Comparison of ENCODE assay signal across 9 cellular contexts in the genomic region with DNA sequence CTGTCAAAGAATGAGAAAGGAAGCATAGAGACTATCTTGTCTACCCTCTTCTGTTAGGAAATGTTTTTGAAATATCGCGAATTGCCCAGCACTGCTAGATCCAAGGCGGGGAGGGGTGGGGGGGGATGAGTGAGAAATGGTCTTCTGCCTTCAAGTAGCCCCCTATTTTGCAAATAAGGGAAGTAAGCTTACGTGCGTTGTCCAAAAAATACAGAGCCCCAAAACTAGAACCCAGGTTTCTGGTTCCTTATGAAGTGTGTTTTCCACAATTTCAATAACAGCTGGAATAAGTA. TPM values are rescaled to one million over a fixed set of nuclear protein-coding genes. Genes with fewer than 3 reads are reported as not detected.
A peak's percentile ranks its signal among the peaks of the same experiment; 100 is the strongest.
DNase-seq lines count a peak whose midpoint lies in the region; ATAC-seq and TF ChIP-seq lines count a peak whose summit lies in the region.
"Had no signal": no experiment of that assay in that cellular context is flagged by ENCODE, and none has a peak within 500 bp of the region (broad histone marks: within the 10 kb centered on the region; RNA-seq: fewer than 3 reads in every experiment).

No MANE protein-coding gene starts in this region.

- H3K79me2 ChIP-seq in SK-N-SH (ENCODE audit: insufficient read depth), result peaks cover 40% of the 10 kb centered on the region

- H3K4me2 ChIP-seq in SK-N-SH, result peak overlapping the region; percentile 72

- H2AFZ ChIP-seq in SK-N-SH (ENCODE audit: low read depth), result peak overlapping the region; percentile 98

- H3K4me3 ChIP-seq in SK-N-SH (ENCODE audit: low read depth in 2 of 2, low read length in 1 of 2) (peak overlapping the region; percentile 65 to 69), right cardiac atrium (ENCODE audit: low read length) (peak overlapping the region; percentile 87), stomach (peak overlapping the region; percentile 86 to 97 (median 88))

- no peaks in the 10 kb centered on the region for H3K9me3 Mint-ChIP-seq in activated CD4-positive, alpha-beta memory T cell treated with anti-CD3 and anti-CD28 coated beads, Interleukin-2, amount 10 ng/mL, durations not matched to agents 7 days and 5 days

- DNase-seq in SK-N-SH (peak; percentile 28), right cardiac atrium (no peak), stomach (no peak), SW 1271 (lab: John Stamatoyannopoulos, UW) (no peak)
- DNase-seq in activated CD4-positive, alpha-beta memory T cell treated with anti-CD3 and anti-CD28 coated beads, Interleukin-2, amount 10 ng/mL, durations not matched to agents 7 days and 5 days, result no peak
- DNase-seq: ACHN had no signal

- TF ChIP-seq RAD21 in SK-N-SH (IDR thresholded peaks at IDR 0.05; ENCODE audit: low read length), result no peak

- peaks cover 21% of the 10 kb centered on the region for H4K20me1 ChIP-seq in SK-N-SH (ENCODE audit: insufficient read depth)

- intact Hi-C loops in right cardiac atrium (cut with DNase I), result loop anchor here in 1 of 4 donors (10.0 kb wide), 1 partner anchor 57 kb away; a partner anchor contains a TSS
- intact Hi-C loops in stomach (cut with DNase I; ENCODE audit: low total_unique reads), result no loop called here

- H3K27ac ChIP-seq in SK-N-SH (ENCODE audit: low read depth in 2 of 2, low read length in 1 of 2) (peak overlapping the region in 1 of 2 experiments; percentile 64; a peak in 1 of 4 replicates), right cardiac atrium (ENCODE audit: low read length) (no peak overlapping the region), stomach (peak overlapping the region in 3 of 5 donors; percentile 95 to 97 (median 97))

- peak overlapping the region; percentile 34; the same call in 1 of the 2 replicates for H3K9ac ChIP-seq in SK-N-SH

- no peak; the same call in 2 of the 3 replicates for ATAC-seq in SK-N-SH treated with all-trans-retinoic acid at 6 μM for 48 hours
- no peak for ATAC-seq in right cardiac atrium
- ATAC-seq in GM19023 (IDR thresholded peaks at IDR 0.05; ENCODE audit: unreplicated experiment), result no peak
- no peak for ATAC-seq in HG03175 (IDR thresholded peaks at IDR 0.05; ENCODE audit: unreplicated experiment)

- no peaks in the 10 kb centered on the region for H3K27me3 Mint-ChIP-seq in activated CD4-positive, alpha-beta memory T cell treated with anti-CD3 and anti-CD28 coated beads, Interleukin-2, amount 10 ng/mL, durations not matched to agents 7 days and 5 days

- no peak for TF ChIP-seq CTCF in SK-N-SH (IDR thresholded peaks at IDR 0.05)
- TF ChIP-seq CTCF in stomach (IDR thresholded peaks at IDR 0.05), result no peak

- peaks cover 9 to 10% of the 10 kb centered on the region in 2 experiments; a peak in 3 of 4 replicates for H3K4me1 ChIP-seq in SK-N-SH (ENCODE audit: control insufficient read depth in 1 of 2, insufficient read depth in 2 of 2, low read depth in 1 of 2, low read length in 1 of 2)
- peaks cover 2% of the 10 kb centered on the region for H3K4me1 ChIP-seq in right cardiac atrium (ENCODE audit: control insufficient read depth, insufficient read depth, low read length)
- peaks cover 17 to 41% (median 37%) of the 10 kb centered on the region in 4 donors for H3K4me1 ChIP-seq in stomach

- H3F3A ChIP-seq in SK-N-SH (replicated peaks; ENCODE audit: insufficient read depth), result peaks cover 3% of the 10 kb centered on the region

- no peak for TF ChIP-seq EP300 in SK-N-SH (IDR thresholded peaks at IDR 0.05; ENCODE audit: borderline replicate concordance in 1 of 2, low read depth in 1 of 2, low read length in 1 of 2)
- no peak for TF ChIP-seq EP300 in stomach (IDR thresholded peaks at IDR 0.05)

- H3K27me3 ChIP-seq in SK-N-SH (ENCODE audit: insufficient read depth) (no peaks in the 10 kb centered on the region), right cardiac atrium (ENCODE audit: control insufficient read depth, insufficient read depth) (no peaks in the 10 kb centered on the region), stomach (no peaks in the 10 kb centered on the region)

- no peak for TF ChIP-seq POLR2A in stomach (IDR thresholded peaks at IDR 0.05)

- peaks cover 41% of the 10 kb centered on the region for H3K4me1 Mint-ChIP-seq in activated CD4-positive, alpha-beta memory T cell treated with anti-CD3 and anti-CD28 coated beads, Interleukin-2, amount 10 ng/mL, durations not matched to agents 7 days and 5 days

- peak overlapping the region; percentile 88 for H3K4me3 Mint-ChIP-seq in activated CD4-positive, alpha-beta memory T cell treated with anti-CD3 and anti-CD28 coated beads, Interleukin-2, amount 10 ng/mL, durations not matched to agents 7 days and 5 days

- POLR2A ChIA-PET in SK-N-SH (lab: Yijun Ruan, JAX), result no interaction called here
- POLR2A ChIA-PET in activated CD4-positive, alpha-beta memory T cell treated with anti-CD3 and anti-CD28 coated beads, Interleukin-2, amount 10 ng/mL, durations not matched to agents 7 days and 5 days (lab: Charles Lee), result interaction anchor here (0.8 to 5.1 kb wide), 6 partner anchors 9 to 84 kb away, joined by 3 to 66 read pairs (median 4); no protein-coding TSS in a partner anchor

- 73% methylated on average over 5 of the region's 5 CpGs for WGBS in SK-N-SH (ENCODE audit: low lambda C conversion rate)
- WGBS in right cardiac atrium, result 57% methylated on average over 5 of the region's 5 CpGs
- WGBS in stomach, 5 donors, result 58 to 73% (median 69%) methylated on average over 5 of the region's 5 CpGs

- H3K9me3 ChIP-seq in SK-N-SH (no peaks in the 10 kb centered on the region), right cardiac atrium (ENCODE audit: control insufficient read depth, low read length) (no peaks in the 10 kb centered on the region), stomach (no peaks in the 10 kb centered on the region)

- CTCF ChIA-PET in SK-N-SH (lab: Yijun Ruan, JAX), result no interaction called here
- CTCF ChIA-PET in activated CD4-positive, alpha-beta memory T cell treated with anti-CD3 and anti-CD28 coated beads, Interleukin-2, amount 10 ng/mL, durations not matched to agents 7 days and 5 days (lab: Charles Lee), result interaction anchor here (1.2 to 2.0 kb wide), 2 partner anchors 25 to 60 kb away, joined by 3 to 11 read pairs; a partner anchor contains a TSS

- H3K27ac Mint-ChIP-seq in activated CD4-positive, alpha-beta memory T cell treated with anti-CD3 and anti-CD28 coated beads, Interleukin-2, amount 10 ng/mL, durations not matched to agents 7 days and 5 days, result peak overlapping the region; percentile 85

- no peaks in the 10 kb centered on the region for H3K9me2 ChIP-seq in SK-N-SH

- no peaks in the 10 kb centered on the region for H3K36me3 ChIP-seq in SK-N-SH (replicated peaks in 1 of 2; ENCODE audit: control insufficient read depth in 1 of 2, insufficient read depth in 2 of 2, low read length in 1 of 2)
- H3K36me3 ChIP-seq in stomach, result no peaks in the 10 kb centered on the region

- H3K36me3 Mint-ChIP-seq in activated CD4-positive, alpha-beta memory T cell treated with anti-CD3 and anti-CD28 coated beads, Interleukin-2, amount 10 ng/mL, durations not matched to agents 7 days and 5 days (ENCODE audit: low read depth), result peaks cover 24% of the 10 kb centered on the region

TF ChIP-seq in SK-N-SH, 30 proteins besides CTCF, POLR2A, EP300 and RAD21:
- TF ChIP-seq TCF12 (IDR thresholded peaks at IDR 0.05) (no peak), TAF1 (IDR thresholded peaks at IDR 0.05; ENCODE audit: borderline replicate concordance, low read depth, low read length) (no peak), FOXM1 (IDR thresholded peaks at IDR 0.05; ENCODE audit: low read depth) (no peak)
- TF ChIP-seq, protein P1, sequence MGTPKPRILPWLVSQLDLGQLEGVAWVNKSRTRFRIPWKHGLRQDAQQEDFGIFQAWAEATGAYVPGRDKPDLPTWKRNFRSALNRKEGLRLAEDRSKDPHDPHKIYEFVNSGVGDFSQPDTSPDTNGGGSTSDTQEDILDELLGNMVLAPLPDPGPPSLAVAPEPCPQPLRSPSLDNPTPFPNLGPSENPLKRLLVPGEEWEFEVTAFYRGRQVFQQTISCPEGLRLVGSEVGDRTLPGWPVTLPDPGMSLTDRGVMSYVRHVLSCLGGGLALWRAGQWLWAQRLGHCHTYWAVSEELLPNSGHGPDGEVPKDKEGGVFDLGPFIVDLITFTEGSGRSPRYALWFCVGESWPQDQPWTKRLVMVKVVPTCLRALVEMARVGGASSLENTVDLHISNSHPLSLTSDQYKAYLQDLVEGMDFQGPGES (IDR thresholded peaks at IDR 0.05; ENCODE audit: low read depth, low read length), result no peak

TF ChIP-seq in SK-N-SH treated with all-trans-retinoic acid at 6 μM for 48 hours, 23 proteins besides CTCF, POLR2A, EP300 and RAD21:
- no peak for TF ChIP-seq TOX (CRISPR knock-in tag; IDR thresholded peaks at IDR 0.05; ENCODE audit: borderline replicate concordance)
- no peak for TF ChIP-seq ESRRG (CRISPR knock-in tag; IDR thresholded peaks at IDR 0.05)
- TF ChIP-seq CSDC2 (CRISPR knock-in tag; IDR thresholded peaks at IDR 0.05), result no peak
- TF ChIP-seq ARNTL (CRISPR knock-in tag; IDR thresholded peaks at IDR 0.05; ENCODE audit: borderline replicate concordance, low read depth), result no peak
- no peak for TF ChIP-seq ZFP30 (CRISPR knock-in tag; IDR thresholded peaks at IDR 0.05)
- no peak for TF ChIP-seq ISL1 (CRISPR knock-in tag; IDR thresholded peaks at IDR 0.05)

RNA-seq across cellular contexts. Expression of a gene that starts 0.9 kb away (rescaled TPM):
- polyA plus RNA-seq in SK-N-SH (2012; rRNA removed), result 19.5 and 22.8 TPM in 2 replicates
- 19.3 and 19.6 TPM in 2 replicates for polyA plus RNA-seq in SK-N-SH (2012; cell fraction: cytosol; rRNA removed)
- 7.6 and 11.6 TPM in 2 replicates for polyA plus RNA-seq in SK-N-SH (2012; cell fraction: nucleus; rRNA removed)
- 10 to 100 TPM; 85.3 to 86.6 TPM for total RNA-seq in activated CD4-positive, alpha-beta memory T cell treated with anti-CD3 and anti-CD28 coated beads, Interleukin-2, amount 10 ng/mL, durations not matched to agents 7 days and 5 days
- total RNA-seq in right cardiac atrium, result 100 to 1,000 TPM; 120 to 150 (median 134) TPM
- 116 TPM for polyA plus RNA-seq in right cardiac atrium
- total RNA-seq in stomach, result 10 to 100 TPM; 27.4 to 89.3 (median 45.2) TPM
- polyA plus RNA-seq in stomach, result 10 to 100 TPM; 27.0 to 44.7 (median 40.6) TPM

RNA-seq across cellular contexts. Expression of a gene that starts 59.8 kb away (rescaled TPM):
- 268 and 278 TPM in 2 replicates for polyA plus RNA-seq in SK-N-SH (2012; rRNA removed)
- polyA plus RNA-seq in SK-N-SH (2012; cell fraction: cytosol; rRNA removed), result 280 and 288 TPM in 2 replicates
- polyA plus RNA-seq in SK-N-SH (2012; cell fraction: nucleus; rRNA removed), result 122 and 135 TPM in 2 replicates
- total RNA-seq in activated CD4-positive, alpha-beta memory T cell treated with anti-CD3 and anti-CD28 coated beads, Interleukin-2, amount 10 ng/mL, durations not matched to agents 7 days and 5 days, result 100 to 1,000 TPM in 1 of 2 experiments, 10 to 100 TPM in 1; 98.7 to 100 TPM
- 100 to 1,000 TPM in 3 of 4 donors, 10 to 100 TPM in 1; 88.3 to 155 (median 120) TPM for total RNA-seq in right cardiac atrium
- 236 TPM for polyA plus RNA-seq in right cardiac atrium
- 10 to 100 TPM in 4 of 5 donors, 1 to 10 TPM in 1; 7.1 to 34.0 (median 21.7) TPM for total RNA-seq in stomach
- polyA plus RNA-seq in stomach, result 100 to 1,000 TPM; 121 to 154 (median 145) TPM
